In the genomic region with DNA sequence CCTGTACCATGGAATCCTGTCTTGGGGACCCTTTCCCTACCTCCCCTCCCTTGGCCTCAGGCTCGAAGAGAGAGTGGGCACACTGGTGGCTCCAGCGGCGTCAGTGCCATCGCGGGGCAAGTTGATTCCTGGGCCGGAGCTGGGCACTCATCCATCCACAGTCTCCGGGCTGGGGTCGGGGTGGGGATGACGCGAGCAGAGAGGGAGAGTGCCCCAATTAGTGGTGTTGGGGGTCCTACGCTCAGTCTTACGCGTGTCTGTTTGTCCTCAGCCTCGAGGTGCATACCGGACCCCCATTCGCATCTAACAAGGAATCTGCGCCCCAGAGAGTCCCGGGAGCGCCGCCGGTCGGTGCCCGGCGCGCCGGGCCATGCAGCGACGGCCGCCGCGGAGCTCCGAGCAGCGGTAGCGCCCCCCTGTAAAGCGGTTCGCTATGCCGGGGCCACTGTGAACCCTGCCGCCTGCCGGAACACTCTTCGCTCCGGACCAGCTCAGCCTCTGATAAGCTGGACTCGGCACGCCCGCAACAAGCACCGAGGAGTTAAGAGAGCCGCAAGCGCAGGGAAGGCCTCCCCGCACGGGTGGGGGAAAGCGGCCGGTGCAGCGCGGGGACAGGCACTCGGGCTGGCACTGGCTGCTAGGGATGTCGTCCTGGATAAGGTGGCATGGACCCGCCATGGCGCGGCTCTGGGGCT, we compare ENCODE assay signal across 1 cellular context.
TF ChIP-seq lines count a peak whose summit lies in the region.

No MANE protein-coding gene starts in this region.

TF ChIP-seq in GM12878, 131 proteins besides CTCF, POLR2A, EP300 and RAD21 (continued from another document):
- TF ChIP-seq, protein P1, sequence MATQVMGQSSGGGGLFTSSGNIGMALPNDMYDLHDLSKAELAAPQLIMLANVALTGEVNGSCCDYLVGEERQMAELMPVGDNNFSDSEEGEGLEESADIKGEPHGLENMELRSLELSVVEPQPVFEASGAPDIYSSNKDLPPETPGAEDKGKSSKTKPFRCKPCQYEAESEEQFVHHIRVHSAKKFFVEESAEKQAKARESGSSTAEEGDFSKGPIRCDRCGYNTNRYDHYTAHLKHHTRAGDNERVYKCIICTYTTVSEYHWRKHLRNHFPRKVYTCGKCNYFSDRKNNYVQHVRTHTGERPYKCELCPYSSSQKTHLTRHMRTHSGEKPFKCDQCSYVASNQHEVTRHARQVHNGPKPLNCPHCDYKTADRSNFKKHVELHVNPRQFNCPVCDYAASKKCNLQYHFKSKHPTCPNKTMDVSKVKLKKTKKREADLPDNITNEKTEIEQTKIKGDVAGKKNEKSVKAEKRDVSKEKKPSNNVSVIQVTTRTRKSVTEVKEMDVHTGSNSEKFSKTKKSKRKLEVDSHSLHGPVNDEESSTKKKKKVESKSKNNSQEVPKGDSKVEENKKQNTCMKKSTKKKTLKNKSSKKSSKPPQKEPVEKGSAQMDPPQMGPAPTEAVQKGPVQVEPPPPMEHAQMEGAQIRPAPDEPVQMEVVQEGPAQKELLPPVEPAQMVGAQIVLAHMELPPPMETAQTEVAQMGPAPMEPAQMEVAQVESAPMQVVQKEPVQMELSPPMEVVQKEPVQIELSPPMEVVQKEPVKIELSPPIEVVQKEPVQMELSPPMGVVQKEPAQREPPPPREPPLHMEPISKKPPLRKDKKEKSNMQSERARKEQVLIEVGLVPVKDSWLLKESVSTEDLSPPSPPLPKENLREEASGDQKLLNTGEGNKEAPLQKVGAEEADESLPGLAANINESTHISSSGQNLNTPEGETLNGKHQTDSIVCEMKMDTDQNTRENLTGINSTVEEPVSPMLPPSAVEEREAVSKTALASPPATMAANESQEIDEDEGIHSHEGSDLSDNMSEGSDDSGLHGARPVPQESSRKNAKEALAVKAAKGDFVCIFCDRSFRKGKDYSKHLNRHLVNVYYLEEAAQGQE (IDR thresholded peaks at IDR 0.05; ENCODE audit: low read depth, low read length) = no peak
TF ChIP-seq in GM12878: peak in this region for 0.
